8 cellular contexts compared by ENCODE assay signal in genomic region chr6:24494726-24495515, GRCh38. TPM values are rescaled to one million over a fixed set of nuclear protein-coding genes. Genes with fewer than 3 reads are reported as not detected.
DNase-seq lines count a peak whose midpoint lies in the region; ATAC-seq and TF ChIP-seq lines count a peak whose summit lies in the region.

TSS of gene ALDH5A1 (plus strand) at chr6:24494969. CDS start at chr6:24494997, 28 bp downstream.

- TF ChIP-seq POLR2A in right lobe of liver (IDR thresholded peaks at IDR 0.05), result peak; percentile 62

- H3K9me3 ChIP-seq in colonic mucosa (no peaks in the 10 kb centered on the region), right lobe of liver (no peaks in the 10 kb centered on the region)

- in situ Hi-C loops in ACHN (cut with HindIII; ENCODE audit: low pct_ligation_motif_present, low pct_unique_long_range_greater_than_20kb, low sequenced_read_pairs), result no loop called here

- TF ChIP-seq CTCF in colonic mucosa (IDR thresholded peaks at IDR 0.05) (no peak), right lobe of liver (IDR thresholded peaks at IDR 0.05) (peak in 3 of 4 donors; percentile 25 to 41 (median 26))

- peak within 1 kb of the TSS; percentile 66 for H3K4me3 ChIP-seq in colonic mucosa
- peak within 1 kb of the TSS; percentile 58 to 80 (median 78) for H3K4me3 ChIP-seq in right lobe of liver

- no peaks in the 10 kb centered on the region for H3K36me3 ChIP-seq in colonic mucosa
- no peaks in the 10 kb centered on the region for H3K36me3 ChIP-seq in right lobe of liver

- intact Hi-C loops in colonic mucosa (cut with DNase I) (no loop called here), right lobe of liver (cut with DNase I) (no loop called here)

- H3K27me3 ChIP-seq in colonic mucosa (no peaks in the 10 kb centered on the region), right lobe of liver (no peaks in the 10 kb centered on the region)

- WGBS in right lobe of liver (ENCODE audit: insufficient coverage, low coverage, low lambda C conversion rate, missing lambda C conversion rate), result under 1% methylated on average over 38 of the region's 94 CpGs

- H3K27ac ChIP-seq in colonic mucosa (peak within 1 kb of the TSS; percentile 57), right lobe of liver (peak within 1 kb of the TSS; percentile 61 to 85 (median 77))

- ATAC-seq in GM18517 (IDR thresholded peaks at IDR 0.05; ENCODE audit: unreplicated experiment) (peak; percentile 67), HG03039 (IDR thresholded peaks at IDR 0.05; ENCODE audit: unreplicated experiment) (peak; percentile 57), right lobe of liver (peak; percentile 84 to 91 (median 87))

- DNase-seq in ACHN, result peak; percentile 48
- DNase-seq in NCI-H2227 treated with DMSO at 0.1 percent for 48 hours (lab: John Stamatoyannopoulos, UW), result peak; percentile 54
- DNase-seq in activated CD4-positive, alpha-beta T cell treated with anti-CD3 and anti-CD28 coated beads for 48 hours, result peak; percentile 86
- DNase-seq in colonic mucosa, result peak; percentile 77
- DNase-seq in right lobe of liver, result peak; percentile 86 to 90 (median 87)
- peak; percentile 76 to 77 for DNase-seq in stimulated activated CD4-positive, alpha-beta T cell treated with anti-CD3 and anti-CD28 coated beads, Interleukin-4, amount 100 ng/mL, for 4 hours

- peaks cover 9% of the 10 kb centered on the region for H3K4me1 ChIP-seq in colonic mucosa
- H3K4me1 ChIP-seq in right lobe of liver, result peaks cover 0 to 38% (median 5%) of the 10 kb centered on the region in 4 donors

- H3K9ac ChIP-seq in colonic mucosa (ENCODE audit: low read depth in 2 of 2, low read length in 2 of 2), result peak within 1 kb of the TSS; percentile 63 to 65

RNA-seq across cellular contexts. Expression of gene ALDH5A1, which starts in this region (rescaled TPM):
- total RNA-seq in colonic mucosa (10 to 100 TPM; 12.2 to 16.4 TPM), right lobe of liver (10 to 100 TPM; 24.2 to 71.0 (median 47.2) TPM)

Comparison
In these comparisons a context has a peak if more than half of its experiments do, and no peak if none do; other contexts are left out.
1. Peak in every context shown above with its lines: DNase-seq, ATAC-seq, H3K4me3 ChIP-seq and H3K27ac ChIP-seq.